In the genomic region with DNA sequence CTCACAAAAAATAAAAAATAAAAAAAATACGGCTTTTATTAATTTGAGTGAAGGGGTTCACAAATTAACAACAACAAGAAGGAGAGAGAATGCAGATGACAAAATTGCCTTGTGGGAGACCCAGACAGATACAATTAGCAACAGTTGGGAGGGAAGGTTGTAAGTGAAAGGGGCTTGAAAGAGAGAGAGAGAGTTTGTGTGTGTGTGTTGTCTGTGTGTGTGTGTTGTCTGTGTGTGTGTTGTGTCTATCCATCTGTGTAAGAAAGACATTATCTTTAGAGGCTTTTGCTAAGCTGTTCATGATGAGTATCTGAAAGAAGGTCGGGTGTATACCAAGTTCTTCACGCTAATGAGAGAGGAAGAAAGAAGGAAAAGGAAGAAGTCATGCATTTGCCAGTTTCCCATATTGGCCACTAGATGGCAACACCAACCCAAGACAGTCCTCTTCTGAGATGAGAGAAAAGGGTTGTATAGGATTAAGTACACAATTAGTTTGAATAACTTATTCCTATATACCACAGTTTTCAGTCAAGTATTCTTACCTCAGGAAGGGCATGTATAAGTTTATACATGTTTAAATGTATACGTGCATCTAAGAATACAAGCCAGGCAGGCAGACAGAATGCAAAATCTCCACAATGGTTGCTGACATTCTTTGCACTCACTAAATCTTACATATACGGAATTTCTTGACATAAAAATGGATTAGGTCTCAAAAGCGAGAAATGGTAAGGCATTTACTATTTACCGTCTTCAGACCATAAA, we compare ENCODE assay signal across 1 cellular context.
TF ChIP-seq lines count a peak whose summit lies in the region.

No MANE protein-coding gene starts in this region.

TF ChIP-seq in K562, 482 proteins besides CTCF, POLR2A, EP300 and RAD21 (continued from another document):
- TF ChIP-seq, protein P1, sequence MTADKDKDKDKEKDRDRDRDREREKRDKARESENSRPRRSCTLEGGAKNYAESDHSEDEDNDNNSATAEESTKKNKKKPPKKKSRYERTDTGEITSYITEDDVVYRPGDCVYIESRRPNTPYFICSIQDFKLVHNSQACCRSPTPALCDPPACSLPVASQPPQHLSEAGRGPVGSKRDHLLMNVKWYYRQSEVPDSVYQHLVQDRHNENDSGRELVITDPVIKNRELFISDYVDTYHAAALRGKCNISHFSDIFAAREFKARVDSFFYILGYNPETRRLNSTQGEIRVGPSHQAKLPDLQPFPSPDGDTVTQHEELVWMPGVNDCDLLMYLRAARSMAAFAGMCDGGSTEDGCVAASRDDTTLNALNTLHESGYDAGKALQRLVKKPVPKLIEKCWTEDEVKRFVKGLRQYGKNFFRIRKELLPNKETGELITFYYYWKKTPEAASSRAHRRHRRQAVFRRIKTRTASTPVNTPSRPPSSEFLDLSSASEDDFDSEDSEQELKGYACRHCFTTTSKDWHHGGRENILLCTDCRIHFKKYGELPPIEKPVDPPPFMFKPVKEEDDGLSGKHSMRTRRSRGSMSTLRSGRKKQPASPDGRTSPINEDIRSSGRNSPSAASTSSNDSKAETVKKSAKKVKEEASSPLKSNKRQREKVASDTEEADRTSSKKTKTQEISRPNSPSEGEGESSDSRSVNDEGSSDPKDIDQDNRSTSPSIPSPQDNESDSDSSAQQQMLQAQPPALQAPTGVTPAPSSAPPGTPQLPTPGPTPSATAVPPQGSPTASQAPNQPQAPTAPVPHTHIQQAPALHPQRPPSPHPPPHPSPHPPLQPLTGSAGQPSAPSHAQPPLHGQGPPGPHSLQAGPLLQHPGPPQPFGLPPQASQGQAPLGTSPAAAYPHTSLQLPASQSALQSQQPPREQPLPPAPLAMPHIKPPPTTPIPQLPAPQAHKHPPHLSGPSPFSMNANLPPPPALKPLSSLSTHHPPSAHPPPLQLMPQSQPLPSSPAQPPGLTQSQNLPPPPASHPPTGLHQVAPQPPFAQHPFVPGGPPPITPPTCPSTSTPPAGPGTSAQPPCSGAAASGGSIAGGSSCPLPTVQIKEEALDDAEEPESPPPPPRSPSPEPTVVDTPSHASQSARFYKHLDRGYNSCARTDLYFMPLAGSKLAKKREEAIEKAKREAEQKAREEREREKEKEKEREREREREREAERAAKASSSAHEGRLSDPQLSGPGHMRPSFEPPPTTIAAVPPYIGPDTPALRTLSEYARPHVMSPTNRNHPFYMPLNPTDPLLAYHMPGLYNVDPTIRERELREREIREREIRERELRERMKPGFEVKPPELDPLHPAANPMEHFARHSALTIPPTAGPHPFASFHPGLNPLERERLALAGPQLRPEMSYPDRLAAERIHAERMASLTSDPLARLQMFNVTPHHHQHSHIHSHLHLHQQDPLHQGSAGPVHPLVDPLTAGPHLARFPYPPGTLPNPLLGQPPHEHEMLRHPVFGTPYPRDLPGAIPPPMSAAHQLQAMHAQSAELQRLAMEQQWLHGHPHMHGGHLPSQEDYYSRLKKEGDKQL (CRISPR knock-in tag; IDR thresholded peaks at IDR 0.05; ENCODE audit: borderline replicate concordance) = no peak
- TF ChIP-seq, protein P2, sequence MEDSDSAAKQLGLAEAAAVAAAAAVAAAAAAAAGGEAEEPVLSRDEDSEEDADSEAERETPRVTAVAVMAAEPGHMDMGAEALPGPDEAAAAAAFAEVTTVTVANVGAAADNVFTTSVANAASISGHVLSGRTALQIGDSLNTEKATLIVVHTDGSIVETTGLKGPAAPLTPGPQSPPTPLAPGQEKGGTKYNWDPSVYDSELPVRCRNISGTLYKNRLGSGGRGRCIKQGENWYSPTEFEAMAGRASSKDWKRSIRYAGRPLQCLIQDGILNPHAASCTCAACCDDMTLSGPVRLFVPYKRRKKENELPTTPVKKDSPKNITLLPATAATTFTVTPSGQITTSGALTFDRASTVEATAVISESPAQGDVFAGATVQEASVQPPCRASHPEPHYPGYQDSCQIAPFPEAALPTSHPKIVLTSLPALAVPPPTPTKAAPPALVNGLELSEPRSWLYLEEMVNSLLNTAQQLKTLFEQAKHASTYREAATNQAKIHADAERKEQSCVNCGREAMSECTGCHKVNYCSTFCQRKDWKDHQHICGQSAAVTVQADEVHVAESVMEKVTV (CRISPR knock-in tag; IDR thresholded peaks at IDR 0.05) = peak; percentile 82
TF ChIP-seq in K562: peak in this region for 24.
